1 cellular context compared by ENCODE assay signal in the genomic region with DNA sequence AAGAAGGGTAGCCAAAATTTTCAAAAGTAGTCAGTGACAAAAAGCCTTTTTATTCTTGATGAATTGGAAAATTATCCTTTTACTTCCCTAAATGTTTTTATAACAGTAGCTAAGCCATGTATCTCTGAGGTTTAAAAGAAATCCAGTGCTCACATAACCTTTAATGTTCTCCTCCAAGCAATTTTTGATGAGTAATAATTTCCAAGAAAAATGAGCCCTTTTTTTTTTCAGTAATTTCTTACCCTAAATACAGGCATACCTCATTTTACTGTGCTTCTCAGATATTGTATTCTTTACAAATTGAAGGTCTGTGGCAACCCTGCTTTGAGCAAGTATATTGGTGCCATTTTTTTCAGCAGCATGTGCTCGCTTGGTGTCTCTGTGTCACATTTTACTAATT.
TF ChIP-seq lines count a peak whose summit lies in the region.

No MANE protein-coding gene starts in this region.

TF ChIP-seq in IMR-90, 13 proteins besides CTCF, POLR2A, EP300 and RAD21 (continued from another document):
- TF ChIP-seq CEBPB (IDR thresholded peaks at IDR 0.05; ENCODE audit: low read depth, low read length) (no peak), RCOR1 (IDR thresholded peaks at IDR 0.05; ENCODE audit: insufficient replicate concordance, low read length) (no peak)
